16 cellular contexts compared by ENCODE assay signal in genomic region chr2:178426388-178426787, GRCh38.
"Had no signal": no experiment of that assay in that cellular context is flagged by ENCODE, and none has a peak within 500 bp of the region (broad histone marks: within the 10 kb centered on the region; RNA-seq: fewer than 3 reads in every experiment).

No MANE protein-coding gene starts in this region.

- H3K27me3 ChIP-seq: colonic mucosa, left lung, neutrophil, thyroid gland had no signal

- H3K27ac ChIP-seq: colonic mucosa, left lung, neutrophil, thyroid gland had no signal

- H3K4me3 ChIP-seq: colonic mucosa, left lung, mucosa of descending colon, thyroid gland had no signal

- H3K36me3 Mint-ChIP-seq: natural killer cell had no signal

- ATAC-seq: activated T-helper 17 cell treated with anti-CD3 and anti-CD28 coated beads, Interleukin-2, amount 50 U/mL, for 72 hours; left lung; mucosa of descending colon; natural killer cell; stimulated activated naive B cell treated with anti-CD40 and anti-IgM and Interleukin-4, amounts not matched to agents 10 μg/mL and 1 μg/mL and 100 μg/mL, for 72 hours had no signal

- DNase-seq: activated CD4-positive, alpha-beta T cell treated with anti-CD3 and anti-CD28 coated beads, Interleukin-2, amount 50 U/mL, for 1 hour; activated naive CD4-positive, alpha-beta T cell treated with Interleukin-2 at 50 U/mL for 16 hours; caudate nucleus; colonic mucosa; left lung; mammary epithelial cell; mucosa of descending colon; natural killer cell; retina; stimulated activated CD4-positive, alpha-beta T cell treated with anti-CD3 and anti-CD28 coated beads, Interleukin-2, amount 100 ng/mL, for 48 hours; stimulated activated naive B cell treated with anti-CD40 and anti-IgM and Interleukin-4, amounts not matched to agents 10 μg/mL and 1 μg/mL and 100 μg/mL, for 72 hours; SW 1271; thyroid gland had no signal

- H3K27ac Mint-ChIP-seq: activated T-helper 17 cell treated with anti-CD3 and anti-CD28 coated beads, Interleukin-2, amount 50 U/mL, for 72 hours; natural killer cell; stimulated activated naive B cell treated with anti-CD40 and anti-IgM and Interleukin-4, amounts not matched to agents 10 μg/mL and 1 μg/mL and 100 μg/mL, for 72 hours; T-helper 2 cell treated with Interferon-gamma antibody and Interleukin-4, amounts not matched to agents 5 μg/mL and 100 μg/mL, for 36 hours had no signal

- H3K36me3 ChIP-seq: colonic mucosa had no signal
